ENCODE assay signal across 32 cellular contexts in the genomic region with DNA sequence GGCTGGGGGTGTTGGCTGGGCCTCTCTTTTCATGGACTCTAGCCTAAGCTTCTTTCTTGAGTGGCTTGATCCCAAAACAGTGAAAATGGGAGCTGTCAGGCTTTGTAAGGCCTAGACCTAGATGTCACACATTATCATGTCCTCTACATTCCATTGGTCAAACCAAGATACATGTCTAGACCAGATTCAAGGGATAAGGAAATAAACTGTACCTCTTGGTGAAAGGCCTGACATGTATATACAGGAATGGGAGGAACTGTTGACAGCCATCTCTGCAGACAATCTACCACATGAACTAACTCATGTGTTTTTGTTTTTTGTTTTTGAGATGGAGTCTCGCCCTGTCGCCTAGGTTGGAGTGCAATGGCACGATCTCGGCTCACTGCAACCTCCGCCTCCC.
"Had no signal": no experiment of that assay in that cellular context is flagged by ENCODE, and none has a peak within 500 bp of the region (broad histone marks: within the 10 kb centered on the region; RNA-seq: fewer than 3 reads in every experiment).

No MANE protein-coding gene starts in this region.

- H3K36me3 ChIP-seq: adrenal gland, cardiac muscle cell, colonic mucosa, esophagus squamous epithelium, WERI-Rb-1 had no signal

- DNase-seq: activated B cell treated with CpG ODN at 0.5 μM for 24 hours; activated CD4-positive, alpha-beta T cell treated with anti-CD3 and anti-CD28 coated beads for 48 hours; activated CD4-positive, alpha-beta T cell treated with anti-CD3 and anti-CD28 coated beads, Interleukin-2, amount 50 U/mL, for 1 hour; activated CD4-positive, alpha-beta T cell treated with anti-CD3 and anti-CD28 coated beads, Interleukin-2, amount 50 U/mL, for 48 hours; activated CD8-positive, alpha-beta memory T cell treated with anti-CD3 and anti-CD28 coated beads for 24 hours; activated CD8-positive, alpha-beta T cell treated with anti-CD3 and anti-CD28 coated beads for 36 hours; activated effector memory CD4-positive, alpha-beta T cell treated with Interleukin-2 at 50 U/mL for 16 hours; activated naive CD4-positive, alpha-beta T cell treated with anti-CD3 and anti-CD28 coated beads for 36 hours; activated naive CD8-positive, alpha-beta T cell treated with anti-CD3 and anti-CD28 coated beads for 36 hours; activated naive CD8-positive, alpha-beta T cell treated with anti-CD3 and anti-CD28 coated beads, Interleukin-2, amount 50 U/mL, for 24 hours; activated T-cell treated with anti-CD3 and anti-CD28 coated beads, Interleukin-2, amount 50 U/mL, for 4 hours; adrenal gland; amygdala; body of pancreas; central memory CD4-positive, alpha-beta T cell; cerebellar nuclear complex; colonic mucosa; effector CD8-positive, alpha-beta T cell; erythroblast; esophagus squamous epithelium; T-helper 1 cell; T-helper 17 cell; T1000; WERI-Rb-1 had no signal

- H3K27ac Mint-ChIP-seq: activated B cell treated with CpG ODN at 0.5 μM for 24 hours; activated CD8-positive, alpha-beta T cell treated with anti-CD3 and anti-CD28 coated beads for 36 hours; activated naive CD4-positive, alpha-beta T cell treated with anti-CD3 and anti-CD28 coated beads for 36 hours; activated naive CD4-positive, alpha-beta T cell treated with anti-CD3 and anti-CD28 coated beads, Interleukin-2, amount 50 U/mL, for 24 hours; activated naive CD8-positive, alpha-beta T cell treated with anti-CD3 and anti-CD28 coated beads for 36 hours; activated naive CD8-positive, alpha-beta T cell treated with anti-CD3 and anti-CD28 coated beads, Interleukin-2, amount 50 U/mL, for 24 hours; activated T-helper 17 cell treated with anti-CD3 and anti-CD28 coated beads, Interleukin-2, amount 50 U/mL, for 72 hours; T-helper 17 cell; T-helper 2 cell treated with Interferon-gamma antibody and Interleukin-4, amounts not matched to agents 5 μg/mL and 100 μg/mL, for 36 hours had no signal

- H3K4me3 ChIP-seq: adrenal gland, body of pancreas, cardiac muscle cell, colonic mucosa, esophagus squamous epithelium had no signal

- H3K9me3 Mint-ChIP-seq: activated B cell treated with CpG ODN at 0.5 μM for 24 hours; activated CD8-positive, alpha-beta T cell treated with anti-CD3 and anti-CD28 coated beads for 36 hours; activated naive CD4-positive, alpha-beta T cell treated with anti-CD3 and anti-CD28 coated beads for 36 hours; activated naive CD4-positive, alpha-beta T cell treated with anti-CD3 and anti-CD28 coated beads, Interleukin-2, amount 50 U/mL, for 24 hours; activated naive CD8-positive, alpha-beta T cell treated with anti-CD3 and anti-CD28 coated beads for 36 hours; activated naive CD8-positive, alpha-beta T cell treated with anti-CD3 and anti-CD28 coated beads, Interleukin-2, amount 50 U/mL, for 24 hours; activated T-cell treated with anti-CD3 and anti-CD28 coated beads, Interleukin-2, amount 50 U/mL, for 4 hours; activated T-helper 17 cell treated with anti-CD3 and anti-CD28 coated beads, Interleukin-2, amount 50 U/mL, for 72 hours; T-helper 2 cell treated with Interferon-gamma antibody and Interleukin-4, amounts not matched to agents 5 μg/mL and 100 μg/mL, for 36 hours had no signal

- FAIRE-seq: endometrium, endothelial cell of umbilical vein, frontal cortex had no signal

- H3K4me3 Mint-ChIP-seq: activated B cell treated with CpG ODN at 0.5 μM for 24 hours; activated CD8-positive, alpha-beta T cell treated with anti-CD3 and anti-CD28 coated beads for 36 hours; activated naive CD4-positive, alpha-beta T cell treated with anti-CD3 and anti-CD28 coated beads for 36 hours; activated naive CD4-positive, alpha-beta T cell treated with anti-CD3 and anti-CD28 coated beads, Interleukin-2, amount 50 U/mL, for 24 hours; activated naive CD8-positive, alpha-beta T cell treated with anti-CD3 and anti-CD28 coated beads for 36 hours; activated naive CD8-positive, alpha-beta T cell treated with anti-CD3 and anti-CD28 coated beads, Interleukin-2, amount 50 U/mL, for 24 hours; activated T-cell treated with anti-CD3 and anti-CD28 coated beads, Interleukin-2, amount 50 U/mL, for 4 hours; activated T-helper 17 cell treated with anti-CD3 and anti-CD28 coated beads, Interleukin-2, amount 50 U/mL, for 72 hours; T-helper 17 cell; T-helper 2 cell treated with Interferon-gamma antibody and Interleukin-4, amounts not matched to agents 5 μg/mL and 100 μg/mL, for 36 hours had no signal

- H3K4me1 ChIP-seq: adrenal gland, body of pancreas, colonic mucosa, esophagus squamous epithelium had no signal

- H3K27ac ChIP-seq: adrenal gland, body of pancreas, cardiac muscle cell, colonic mucosa, esophagus squamous epithelium, WERI-Rb-1 had no signal

- H3K27me3 ChIP-seq: adrenal gland, body of pancreas, cardiac muscle cell, colonic mucosa, esophagus squamous epithelium had no signal

- ATAC-seq: activated CD4-positive, CD25-positive, alpha-beta regulatory T cell treated with anti-CD3 and anti-CD28 coated beads, Interleukin-2, amount 50 U/mL, for 24 hours; activated CD8-positive, alpha-beta T cell treated with anti-CD3 and anti-CD28 coated beads for 36 hours; activated naive CD8-positive, alpha-beta T cell treated with anti-CD3 and anti-CD28 coated beads, Interleukin-2, amount 50 U/mL, for 24 hours; activated T-cell treated with anti-CD3 and anti-CD28 coated beads, Interleukin-2, amount 50 U/mL, for 4 hours; activated T-helper 17 cell treated with anti-CD3 and anti-CD28 coated beads, Interleukin-2, amount 50 U/mL, for 72 hours; body of pancreas; T-helper 17 cell had no signal

- H3K27me3 Mint-ChIP-seq: activated naive CD4-positive, alpha-beta T cell treated with anti-CD3 and anti-CD28 coated beads, Interleukin-2, amount 50 U/mL, for 24 hours had no signal

- H3K36me3 Mint-ChIP-seq: activated naive CD4-positive, alpha-beta T cell treated with anti-CD3 and anti-CD28 coated beads, Interleukin-2, amount 50 U/mL, for 24 hours; activated naive CD8-positive, alpha-beta T cell treated with anti-CD3 and anti-CD28 coated beads for 36 hours had no signal

- H3K4me1 Mint-ChIP-seq: activated naive CD4-positive, alpha-beta T cell treated with anti-CD3 and anti-CD28 coated beads, Interleukin-2, amount 50 U/mL, for 24 hours; activated naive CD8-positive, alpha-beta T cell treated with anti-CD3 and anti-CD28 coated beads for 36 hours; activated naive CD8-positive, alpha-beta T cell treated with anti-CD3 and anti-CD28 coated beads, Interleukin-2, amount 50 U/mL, for 24 hours; activated T-helper 17 cell treated with anti-CD3 and anti-CD28 coated beads, Interleukin-2, amount 50 U/mL, for 72 hours; T-helper 17 cell had no signal

- H3K9me3 ChIP-seq: adrenal gland, body of pancreas, colonic mucosa, esophagus squamous epithelium had no signal
